Comparison of ENCODE assay signal across 18 cellular contexts in the genomic region with DNA sequence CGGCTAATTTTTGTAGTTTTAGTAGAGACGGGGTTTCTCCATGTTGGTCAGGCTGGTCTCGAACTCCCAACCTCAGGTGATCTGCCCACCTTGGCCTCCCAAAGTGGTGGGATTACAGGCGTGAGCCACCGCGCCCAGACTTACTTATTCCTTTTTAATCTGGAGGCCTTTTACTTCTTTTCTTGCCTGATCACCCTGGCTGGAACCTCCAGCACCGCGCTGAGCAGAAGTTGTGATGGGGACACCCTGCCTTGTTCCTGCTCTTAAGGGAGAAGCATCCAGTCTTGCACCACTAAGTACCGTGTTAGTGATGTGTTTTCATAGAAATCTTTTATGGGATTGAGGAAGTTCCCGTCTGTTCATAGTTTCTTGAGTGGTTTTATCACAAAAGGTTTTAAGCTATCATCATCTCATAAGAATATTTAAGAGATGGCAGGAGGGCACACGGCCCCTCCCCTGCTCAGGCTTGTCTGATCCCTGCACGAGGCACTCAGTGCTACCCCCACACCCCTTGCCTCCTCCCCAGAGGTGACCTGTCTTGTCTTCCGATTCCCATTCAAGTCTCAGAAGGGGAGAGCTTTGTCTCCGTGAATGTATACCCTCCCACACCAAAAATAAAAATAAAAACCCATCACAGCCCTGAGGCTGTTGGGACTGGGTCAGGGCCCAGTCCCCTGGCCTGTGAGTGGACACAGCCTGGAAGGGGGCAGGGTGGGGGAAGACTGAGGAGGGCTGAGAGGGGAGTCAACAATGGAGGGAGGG.
DNase-seq lines count a peak whose midpoint lies in the region; ATAC-seq, FAIRE-seq and TF ChIP-seq lines count a peak whose summit lies in the region.
"Had no signal": no experiment of that assay in that cellular context is flagged by ENCODE, and none has a peak within 500 bp of the region (broad histone marks: within the 10 kb centered on the region; RNA-seq: fewer than 3 reads in every experiment).

No MANE protein-coding gene starts in this region.

- DNase-seq in GM23338 (ENCODE audit: low spot score) (no peak), NCI-H524 treated with DMSO at 0.1 percent for 48 hours (lab: John Stamatoyannopoulos, UW) (peak; percentile 61), endothelial cell (ENCODE audit: low spot score) (no peak), sigmoid colon (peak; percentile 53), SW480 (ENCODE audit: low spot score) (no peak), H54 (ENCODE audit: insufficient read length, low spot score) (no peak)
- DNase-seq: NCI-H1105 treated with DMSO at 0.1 percent for 48 hours; NCI-H446 treated with DMSO at 0.1 percent for 48 hours; retina; SHP77 treated with DMSO at 0.1 percent for 48 hours; stimulated activated CD4-positive, alpha-beta T cell treated with anti-CD3 and anti-CD28 coated beads, Interleukin-2, amount 100 ng/mL, for 24 hours had no signal

- H2AFZ ChIP-seq in GM23338: 0 out of 2 replicates have a peak overlapping the region, but pooled peaks have one; percentile 47

- FAIRE-seq in H54 (lab: Jason Lieb, UNC): no peak
- FAIRE-seq: GM12891, kidney had no signal

- H3K9me3 Mint-ChIP-seq in GM23338: no peaks in the 10 kb centered on the region
- H3K9me3 Mint-ChIP-seq in endothelial cell (ENCODE audit: unreplicated experiment): no peaks in the 10 kb centered on the region
- H3K9me3 Mint-ChIP-seq: central memory CD8-positive, alpha-beta T cell had no signal

- TF ChIP-seq POLR2A in sigmoid colon (IDR thresholded peaks at IDR 0.05) (no peak), H54 (IDR thresholded peaks at IDR 0.05; ENCODE audit: low read depth, low read length) (no peak)

- peaks cover under 1% of the 10 kb centered on the region; the same call in 1 of the 2 replicates for H3K4me1 ChIP-seq in GM23338 (ENCODE audit: insufficient read depth)
- H3K4me1 ChIP-seq in sigmoid colon: peaks cover 0 to 13% (median 2%) of the 10 kb centered on the region in 4 donors

- H3K36me3 Mint-ChIP-seq in GM23338 (ENCODE audit: low read depth) (no peaks in the 10 kb centered on the region), endothelial cell (ENCODE audit: low read depth, unreplicated experiment) (no peaks in the 10 kb centered on the region)
- H3K36me3 Mint-ChIP-seq: activated naive CD8-positive, alpha-beta T cell had no signal

- H3K4me3 Mint-ChIP-seq in GM23338: no peak overlapping the region
- no peak overlapping the region for H3K4me3 Mint-ChIP-seq in endothelial cell (ENCODE audit: unreplicated experiment)
- H3K4me3 Mint-ChIP-seq: activated naive CD8-positive, alpha-beta T cell; central memory CD8-positive, alpha-beta T cell had no signal

- H3K79me2 ChIP-seq in GM23338 (replicated peaks; ENCODE audit: insufficient read depth): no peaks in the 10 kb centered on the region

- TF ChIP-seq CTCF in GM23338 (conservative IDR thresholded peaks at IDR 0.05; ENCODE audit: low read depth in 2 of 2) (no peak), endothelial cell (IDR thresholded peaks at IDR 0.05; ENCODE audit: unreplicated experiment) (no peak), sigmoid colon (IDR thresholded peaks at IDR 0.05) (no peak)

- no peaks in the 10 kb centered on the region for H3F3A ChIP-seq in GM23338 (replicated peaks; ENCODE audit: low read depth)

- no peaks in the 10 kb centered on the region for H4K20me1 ChIP-seq in GM23338 (replicated peaks; ENCODE audit: insufficient read depth)

- 87 to 89% methylated on average over 14 of the region's 14 CpGs for WGBS in sigmoid colon, 2 donors

- H3K4me2 ChIP-seq in GM23338: no peak overlapping the region

- H3K36me3 ChIP-seq in GM23338 (ENCODE audit: insufficient read depth) (no peaks in the 10 kb centered on the region), sigmoid colon (no peaks in the 10 kb centered on the region)
- H3K36me3 ChIP-seq: transverse colon had no signal

- no peak for TF ChIP-seq EP300 in sigmoid colon (IDR thresholded peaks at IDR 0.05)

- H3K27me3 Mint-ChIP-seq in GM23338 (ENCODE audit: insufficient read depth, low read depth, poor library complexity): peaks cover 13% of the 10 kb centered on the region
- H3K27me3 Mint-ChIP-seq in endothelial cell (ENCODE audit: unreplicated experiment): peaks cover 8% of the 10 kb centered on the region
- H3K27me3 Mint-ChIP-seq: activated naive CD8-positive, alpha-beta T cell; central memory CD8-positive, alpha-beta T cell had no signal

- H3K27ac Mint-ChIP-seq in GM23338 (no peak overlapping the region), endothelial cell (ENCODE audit: unreplicated experiment) (peak overlapping the region; percentile 10)
- H3K27ac Mint-ChIP-seq: activated naive CD8-positive, alpha-beta T cell had no signal

- H3K4me1 Mint-ChIP-seq in GM23338 (peaks cover 13% of the 10 kb centered on the region), endothelial cell (ENCODE audit: unreplicated experiment) (peaks cover 3% of the 10 kb centered on the region)
- H3K4me1 Mint-ChIP-seq: central memory CD8-positive, alpha-beta T cell had no signal

- no peak; the same call in 1 of the 3 replicates for ATAC-seq in GM23338
- ATAC-seq in GM21529 (IDR thresholded peaks at IDR 0.05; ENCODE audit: unreplicated experiment): no peak

- no peaks in the 10 kb centered on the region for H3K9me3 ChIP-seq in sigmoid colon
- H3K9me3 ChIP-seq: transverse colon had no signal

- H3K9me2 ChIP-seq in GM23338 (ENCODE audit: insufficient read depth): no peaks in the 10 kb centered on the region

- H3K4me3 ChIP-seq in GM23338 (no peak overlapping the region), sigmoid colon (no peak overlapping the region)
- H3K4me3 ChIP-seq: transverse colon had no signal

- no peak overlapping the region for H3K27ac ChIP-seq in GM23338 (ENCODE audit: low read depth)
- H3K27ac ChIP-seq in sigmoid colon: no peak overlapping the region
- H3K27ac ChIP-seq: C4-2B, transverse colon had no signal

- H3K27me3 ChIP-seq in GM23338 (ENCODE audit: insufficient read depth) (no peaks in the 10 kb centered on the region), sigmoid colon (no peaks in the 10 kb centered on the region)
- H3K27me3 ChIP-seq: transverse colon had no signal

- intact Hi-C loops in sigmoid colon (cut with DNase I): no loop called here

TF ChIP-seq in GM23338, 12 proteins besides CTCF, POLR2A, EP300 and RAD21:
- TF ChIP-seq CREB1 (CRISPR knock-in tag; IDR thresholded peaks at IDR 0.05; ENCODE audit: low read depth): no peak

Comparison
In these comparisons a context has a peak if more than half of its experiments do, and no peak if none do; other contexts are left out.
1. DNase-seq: peak in NCI-H524 treated with DMSO at 0.1 percent for 48 hours (single experiment) and sigmoid colon (single experiment); none in GM23338 (single experiment), endothelial cell (single experiment), SW480 (single experiment) and H54 (single experiment).